ENCODE assay signal across 8 cellular contexts in the genomic region with DNA sequence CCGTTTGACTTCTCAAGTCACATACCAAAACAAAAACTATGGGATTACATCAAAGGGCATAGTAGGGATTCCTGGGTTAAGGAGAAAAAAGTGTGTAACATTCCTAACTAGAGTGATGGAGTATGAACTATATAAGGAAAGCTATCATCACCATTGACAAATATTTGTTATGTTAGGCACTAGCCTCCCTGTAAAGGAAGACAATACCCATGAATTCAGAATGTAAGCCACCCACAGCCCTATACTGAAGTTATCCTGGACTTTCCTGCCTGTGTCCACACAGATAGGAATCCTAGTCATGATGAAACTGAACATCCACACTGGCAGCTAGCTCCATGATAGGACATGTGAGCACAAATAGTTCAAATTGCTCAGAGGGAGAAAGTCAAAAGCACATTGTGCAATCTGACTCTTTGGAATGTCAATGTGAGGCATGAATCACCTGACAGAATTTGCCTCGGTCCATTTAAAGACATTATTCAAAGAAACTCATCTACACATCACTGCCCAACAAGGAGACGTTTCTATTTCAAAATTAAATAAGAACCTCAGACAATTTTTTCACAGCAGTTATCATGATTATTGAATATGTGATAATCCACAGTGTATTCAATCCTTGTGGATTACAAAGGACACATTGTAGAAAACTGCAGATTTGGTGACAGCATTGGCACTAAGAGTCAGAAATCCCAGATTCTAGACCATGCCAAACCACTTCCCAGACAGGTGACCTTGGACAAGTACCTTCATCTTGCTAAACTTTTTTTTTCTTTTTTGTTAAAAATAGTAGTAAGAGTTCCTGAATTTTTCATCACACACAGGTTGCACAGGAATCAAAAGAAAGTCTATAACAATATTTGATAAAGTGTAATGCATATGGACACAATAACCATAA.
A peak's percentile ranks its signal among the peaks of the same experiment; 100 is the strongest.
DNase-seq lines count a peak whose midpoint lies in the region; ATAC-seq and TF ChIP-seq lines count a peak whose summit lies in the region.

No MANE protein-coding gene starts in this region.

- H3K27ac Mint-ChIP-seq in stimulated activated naive CD8-positive, alpha-beta T cell treated with anti-CD3 and anti-CD28 coated beads, Interleukin-15, amount 100 ng/mL, for 72 hours, result no peak overlapping the region
- no peak overlapping the region for H3K27ac Mint-ChIP-seq in activated CD4-positive, alpha-beta memory T cell treated with anti-CD3 and anti-CD28 coated beads for 36 hours

- CTCF ChIA-PET in activated CD4-positive, alpha-beta memory T cell treated with anti-CD3 and anti-CD28 coated beads for 36 hours (lab: Charles Lee), result no interaction called here

- H4K20me1 ChIP-seq in hepatocyte (ENCODE audit: insufficient read depth, poor library complexity, severe bottlenecking) (no peaks in the 10 kb centered on the region), smooth muscle cell (ENCODE audit: low read depth) (no peaks in the 10 kb centered on the region)

- ATAC-seq in stimulated activated naive CD8-positive, alpha-beta T cell treated with anti-CD3 and anti-CD28 coated beads, Interleukin-15, amount 100 ng/mL, for 72 hours, result no peak

- no peaks in the 10 kb centered on the region for H3K9me2 ChIP-seq in hepatocyte (replicated peaks; ENCODE audit: insufficient read depth)

- DNase-seq in HPDE6-E6E7 (ENCODE audit: extremely low spot score) (peak; percentile 68), astrocyte of the spinal cord (ENCODE audit: low read depth, low spot score) (peak; percentile 94), hepatocyte (ENCODE audit: low spot score) (peak; percentile 80), smooth muscle cell (lab: John Stamatoyannopoulos, UW; ENCODE audit: unreplicated experiment) (no peak), cerebellar nuclear complex (lab: John Stamatoyannopoulos, UW) (no peak), NCI-H1436 treated with DMSO at 0.1 percent for 48 hours (lab: John Stamatoyannopoulos, UW) (no peak)
- DNase-seq in stimulated activated naive CD8-positive, alpha-beta T cell treated with anti-CD3 and anti-CD28 coated beads, Interleukin-15, amount 100 ng/mL, for 72 hours, result no peak
- no peak for DNase-seq in activated CD4-positive, alpha-beta memory T cell treated with anti-CD3 and anti-CD28 coated beads for 36 hours

- H3K36me3 ChIP-seq in hepatocyte (replicated peaks; ENCODE audit: insufficient read depth, low read depth), result no peaks in the 10 kb centered on the region
- no peaks in the 10 kb centered on the region for H3K36me3 ChIP-seq in smooth muscle cell (ENCODE audit: low read depth)

- 17% methylated on average over 3 of the region's 3 CpGs for WGBS in hepatocyte (ENCODE audit: low lambda C conversion rate, missing lambda C conversion rate)
- 29% methylated on average over 3 of the region's 3 CpGs for WGBS in smooth muscle cell (ENCODE audit: low lambda C conversion rate)

- no peak overlapping the region for H3K4me2 ChIP-seq in hepatocyte
- H3K4me2 ChIP-seq in smooth muscle cell, result peak overlapping the region; percentile 19

- H3K4me3 Mint-ChIP-seq in stimulated activated naive CD8-positive, alpha-beta T cell treated with anti-CD3 and anti-CD28 coated beads, Interleukin-15, amount 100 ng/mL, for 72 hours, result no peak overlapping the region
- no peak overlapping the region for H3K4me3 Mint-ChIP-seq in activated CD4-positive, alpha-beta memory T cell treated with anti-CD3 and anti-CD28 coated beads for 36 hours

- H3K9ac ChIP-seq in smooth muscle cell (ENCODE audit: low read depth), result no peak overlapping the region

- H3K4me1 ChIP-seq in hepatocyte (ENCODE audit: insufficient read depth) (peaks cover 5% of the 10 kb centered on the region), smooth muscle cell (ENCODE audit: low read depth) (no peaks in the 10 kb centered on the region)

- H3K27me3 Mint-ChIP-seq in stimulated activated naive CD8-positive, alpha-beta T cell treated with anti-CD3 and anti-CD28 coated beads, Interleukin-15, amount 100 ng/mL, for 72 hours, result no peaks in the 10 kb centered on the region
- peaks cover 8% of the 10 kb centered on the region for H3K27me3 Mint-ChIP-seq in activated CD4-positive, alpha-beta memory T cell treated with anti-CD3 and anti-CD28 coated beads for 36 hours

- in situ Hi-C loops in astrocyte of the spinal cord (cut with HindIII; ENCODE audit: low sequenced_read_pairs), result no loop called here

- H2AFZ ChIP-seq in hepatocyte, result no peak overlapping the region
- no peak overlapping the region for H2AFZ ChIP-seq in smooth muscle cell (ENCODE audit: low read depth)

- H3K27me3 ChIP-seq in hepatocyte (no peaks in the 10 kb centered on the region), smooth muscle cell (ENCODE audit: low read depth) (no peaks in the 10 kb centered on the region)

- H3K9me3 ChIP-seq in hepatocyte (ENCODE audit: low read depth) (no peaks in the 10 kb centered on the region), smooth muscle cell (replicated peaks; ENCODE audit: low read depth) (no peaks in the 10 kb centered on the region)

- H3K4me3 ChIP-seq in astrocyte of the spinal cord (ENCODE audit: low read depth, low read length) (no peak overlapping the region), hepatocyte (no peak overlapping the region), smooth muscle cell (no peak overlapping the region)

- no peaks in the 10 kb centered on the region for H3K36me3 Mint-ChIP-seq in activated CD4-positive, alpha-beta memory T cell treated with anti-CD3 and anti-CD28 coated beads for 36 hours

- H3K4me1 Mint-ChIP-seq in stimulated activated naive CD8-positive, alpha-beta T cell treated with anti-CD3 and anti-CD28 coated beads, Interleukin-15, amount 100 ng/mL, for 72 hours, result no peaks in the 10 kb centered on the region
- no peaks in the 10 kb centered on the region for H3K4me1 Mint-ChIP-seq in activated CD4-positive, alpha-beta memory T cell treated with anti-CD3 and anti-CD28 coated beads for 36 hours (ENCODE audit: low read depth)

- H3K27ac ChIP-seq in hepatocyte, result peak overlapping the region; percentile 77
- H3K27ac ChIP-seq in smooth muscle cell (ENCODE audit: low read depth), result peak overlapping the region; percentile 32

- TF ChIP-seq CTCF in astrocyte of the spinal cord (IDR thresholded peaks at IDR 0.05; ENCODE audit: low read depth, low read length) (no peak), hepatocyte (IDR thresholded peaks at IDR 0.05; ENCODE audit: poor library complexity) (no peak), smooth muscle cell (IDR thresholded peaks at IDR 0.05; ENCODE audit: borderline replicate concordance, insufficient read depth, poor library complexity, severe bottlenecking) (no peak)

- peaks cover 3 to 6% of the 10 kb centered on the region in 2 donors for H3K9me3 Mint-ChIP-seq in stimulated activated naive CD8-positive, alpha-beta T cell treated with anti-CD3 and anti-CD28 coated beads, Interleukin-15, amount 100 ng/mL, for 72 hours
- H3K9me3 Mint-ChIP-seq in activated CD4-positive, alpha-beta memory T cell treated with anti-CD3 and anti-CD28 coated beads for 36 hours, result peaks cover 9% of the 10 kb centered on the region

- POLR2A ChIA-PET in activated CD4-positive, alpha-beta memory T cell treated with anti-CD3 and anti-CD28 coated beads for 36 hours (lab: Charles Lee), result no interaction called here

- intact Hi-C loops in activated CD4-positive, alpha-beta memory T cell treated with anti-CD3 and anti-CD28 coated beads for 36 hours (cut with micrococcal nuclease), result no loop called here

- H3F3A ChIP-seq in smooth muscle cell (ENCODE audit: low read depth), result no peaks in the 10 kb centered on the region

- H3K79me2 ChIP-seq in hepatocyte (no peaks in the 10 kb centered on the region), smooth muscle cell (ENCODE audit: low read depth) (no peaks in the 10 kb centered on the region)

Comparison
In these comparisons a context has a peak if more than half of its experiments do, and no peak if none do; other contexts are left out.
1. DNase-seq: peak in HPDE6-E6E7 (single experiment), astrocyte of the spinal cord (single experiment) and hepatocyte (single experiment); none in smooth muscle cell (single experiment), cerebellar nuclear complex (0 of 2), stimulated activated naive CD8-positive, alpha-beta T cell treated with anti-CD3 and anti-CD28 coated beads, Interleukin-15, amount 100 ng/mL, for 72 hours (0 of 2), NCI-H1436 treated with DMSO at 0.1 percent for 48 hours (single experiment) and activated CD4-positive, alpha-beta memory T cell treated with anti-CD3 and anti-CD28 coated beads for 36 hours (single experiment).